In the genomic region with DNA sequence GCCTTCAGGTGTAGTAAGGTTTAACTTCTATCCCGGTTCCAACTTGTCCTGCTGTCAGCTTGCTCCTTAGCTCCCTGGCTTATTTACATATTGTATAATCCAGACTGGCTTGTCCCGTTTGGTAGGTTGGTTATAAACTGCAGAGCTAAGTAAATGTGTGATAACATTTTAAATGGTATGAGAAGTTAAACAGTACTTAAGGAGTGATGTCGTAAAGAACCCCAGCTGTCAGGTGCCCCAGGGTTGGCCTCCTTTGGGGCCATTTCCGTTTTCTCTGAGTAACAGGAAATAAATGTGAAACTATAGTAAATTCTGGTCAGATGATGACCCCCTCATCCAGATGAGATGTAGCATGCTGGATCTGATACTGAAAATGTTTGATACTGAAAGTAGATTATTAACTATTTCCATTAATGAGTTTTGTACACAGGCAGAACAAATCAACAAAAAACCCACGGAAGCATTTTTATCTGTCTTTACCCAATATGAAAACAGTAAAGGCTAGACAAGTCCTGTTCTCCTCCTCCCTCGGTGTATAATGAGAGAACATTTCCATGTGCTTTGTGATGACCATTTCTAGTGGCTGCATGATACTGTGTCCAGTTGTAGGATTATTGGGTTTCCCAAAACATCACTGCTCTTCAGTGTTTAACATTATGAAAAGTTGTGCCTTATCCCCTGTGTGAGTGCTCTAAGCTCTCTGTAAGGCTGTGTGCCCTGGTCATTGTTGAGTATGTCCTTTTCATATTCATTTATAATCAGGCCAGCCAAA, we compare ENCODE assay signal across 8 cellular contexts. TPM values are rescaled to one million over a fixed set of nuclear protein-coding genes. Genes with fewer than 3 reads are reported as not detected.
DNase-seq lines count a peak whose midpoint lies in the region; ATAC-seq and TF ChIP-seq lines count a peak whose summit lies in the region.

No MANE protein-coding gene starts in this region.

- peaks cover 32% of the 10 kb centered on the region for H3K4me1 Mint-ChIP-seq in stimulated activated memory B cell treated with anti-CD40 and anti-IgM and Interleukin-4, amounts not matched to agents 10 μg/mL and 1 μg/mL and 100 μg/mL, for 72 hours

- TF ChIP-seq CTCF in GM12864 (IDR thresholded peaks at IDR 0.05; ENCODE audit: low read depth, low read length, missing control alignments) (no peak), gastroesophageal sphincter (IDR thresholded peaks at IDR 0.05) (no peak)

- no peak for TF ChIP-seq EP300 in gastroesophageal sphincter (IDR thresholded peaks at IDR 0.05)

- TF ChIP-seq POLR2A in gastroesophageal sphincter (IDR thresholded peaks at IDR 0.05), result no peak

- H3K4me1 ChIP-seq in gastroesophageal sphincter, result peaks cover 51 to 100% (median 51%) of the 10 kb centered on the region in 3 donors

- no peaks in the 10 kb centered on the region for H3K9me3 Mint-ChIP-seq in stimulated activated memory B cell treated with anti-CD40 and anti-IgM and Interleukin-4, amounts not matched to agents 10 μg/mL and 1 μg/mL and 100 μg/mL, for 72 hours

- WGBS in gastroesophageal sphincter (ENCODE audit: low coverage in 1 of 2), 2 donors, result 14 to 17% methylated on average over 4 to 6 of the region's 6 CpGs

- no peaks in the 10 kb centered on the region for H3K36me3 Mint-ChIP-seq in stimulated activated memory B cell treated with anti-CD40 and anti-IgM and Interleukin-4, amounts not matched to agents 10 μg/mL and 1 μg/mL and 100 μg/mL, for 72 hours

- H3K9me3 ChIP-seq in gastroesophageal sphincter, result no peaks in the 10 kb centered on the region

- peak overlapping the region; percentile 27 for H3K4me3 Mint-ChIP-seq in stimulated activated memory B cell treated with anti-CD40 and anti-IgM and Interleukin-4, amounts not matched to agents 10 μg/mL and 1 μg/mL and 100 μg/mL, for 72 hours

- DNase-seq in GM12864 (ENCODE audit: low read depth), result peak; percentile 62
- peak; percentile 74 for DNase-seq in HS-5 (ENCODE audit: low read depth)
- DNase-seq in activated CD4-positive, alpha-beta T cell treated with anti-CD3 and anti-CD28 coated beads, Interleukin-2, amount 50 U/mL, for 48 hours, result peak; percentile 22 to 33
- DNase-seq in activated CD8-positive, alpha-beta memory T cell treated with anti-CD3 and anti-CD28 coated beads, Interleukin-2, amount 50 U/mL, for 48 hours, result no peak
- no peak for DNase-seq in NCI-H2081 treated with DMSO at 0.1 percent for 48 hours (lab: John Stamatoyannopoulos, UW)

- peak overlapping the region; percentile 71 for H3K27ac Mint-ChIP-seq in stimulated activated memory B cell treated with anti-CD40 and anti-IgM and Interleukin-4, amounts not matched to agents 10 μg/mL and 1 μg/mL and 100 μg/mL, for 72 hours

- ATAC-seq in GM21515 (IDR thresholded peaks at IDR 0.05; ENCODE audit: unreplicated experiment) (peak; percentile 80), gastroesophageal sphincter (peak; percentile 64)
- peak; percentile 82 for ATAC-seq in stimulated activated memory B cell treated with anti-CD40 and anti-IgM and Interleukin-4, amounts not matched to agents 10 μg/mL and 1 μg/mL and 100 μg/mL, for 72 hours

- no peaks in the 10 kb centered on the region for H3K27me3 Mint-ChIP-seq in stimulated activated memory B cell treated with anti-CD40 and anti-IgM and Interleukin-4, amounts not matched to agents 10 μg/mL and 1 μg/mL and 100 μg/mL, for 72 hours

- no peaks in the 10 kb centered on the region for H3K36me3 ChIP-seq in gastroesophageal sphincter

- no peaks in the 10 kb centered on the region for H3K27me3 ChIP-seq in gastroesophageal sphincter

- no peak overlapping the region for H3K4me3 ChIP-seq in GM12864 (ENCODE audit: low read depth, low read length)
- peak overlapping the region in 1 of 2 donors; percentile 17 for H3K4me3 ChIP-seq in gastroesophageal sphincter

- peak overlapping the region; percentile 20 to 78 (median 64) for H3K27ac ChIP-seq in gastroesophageal sphincter

RNA-seq across cellular contexts. Expression of a gene that starts 22.4 kb away (rescaled TPM):
- 100 to 1,000 TPM; 102 to 129 (median 118) TPM for total RNA-seq in gastroesophageal sphincter

Comparison
In these comparisons a context has a peak if more than half of its experiments do, and no peak if none do; other contexts are left out.
1. DNase-seq: peak in GM12864 (single experiment), HS-5 (single experiment) and activated CD4-positive, alpha-beta T cell treated with anti-CD3 and anti-CD28 coated beads, Interleukin-2, amount 50 U/mL, for 48 hours (2 of 2); none in activated CD8-positive, alpha-beta memory T cell treated with anti-CD3 and anti-CD28 coated beads, Interleukin-2, amount 50 U/mL, for 48 hours (single experiment) and NCI-H2081 treated with DMSO at 0.1 percent for 48 hours (single experiment).
2. Peak in every context shown above with its lines, with median percentiles within 50 percentile points of each other: ATAC-seq.